In the genomic region with DNA sequence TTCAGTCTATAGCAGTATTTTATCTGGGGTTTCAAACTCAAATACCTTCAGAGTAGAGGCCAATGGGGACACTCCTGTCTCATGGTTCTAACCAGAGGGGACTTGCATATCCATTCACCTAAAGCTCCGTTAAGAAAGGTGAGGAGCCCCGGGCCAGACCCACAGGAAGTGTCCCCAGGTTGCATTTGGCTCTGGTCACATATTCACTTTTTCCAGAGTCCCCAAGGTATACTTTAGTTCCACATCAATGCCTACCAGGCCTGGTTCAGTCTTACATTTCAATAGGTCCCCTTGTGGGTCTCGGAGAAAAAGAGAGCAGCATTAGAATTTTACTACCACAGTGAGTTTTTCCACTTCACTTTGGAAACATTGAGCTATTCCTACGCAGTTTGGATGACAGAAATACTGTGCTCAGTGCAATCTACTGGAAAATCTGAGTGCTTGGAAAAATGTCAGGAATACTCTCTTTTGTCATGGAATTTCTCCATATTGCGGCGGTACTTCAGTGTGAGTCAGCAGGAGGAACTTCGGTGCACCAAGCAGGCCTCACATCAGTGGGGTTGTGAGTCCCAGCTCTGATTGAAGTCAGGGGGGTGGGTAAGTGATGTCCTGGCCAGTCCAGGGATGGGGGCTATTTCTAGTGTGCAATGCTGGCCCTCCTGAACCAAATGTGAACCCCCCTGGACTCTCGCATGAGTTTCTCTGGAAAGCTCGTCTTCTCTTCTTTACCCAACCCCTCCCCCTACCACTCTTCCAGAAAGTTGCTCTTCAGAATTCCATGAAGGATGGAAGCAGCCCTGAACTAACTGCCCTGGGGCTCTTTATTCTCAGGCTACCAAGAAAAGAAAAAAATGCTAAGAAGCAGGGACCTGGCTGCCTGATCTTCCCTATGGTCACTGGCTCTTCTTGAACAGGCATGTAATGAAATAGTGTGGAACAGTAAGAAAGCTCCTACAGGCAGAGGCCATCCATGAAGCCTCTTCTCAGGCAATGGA, we compare ENCODE assay signal across 10 cellular contexts.
DNase-seq lines count a peak whose midpoint lies in the region; ATAC-seq and TF ChIP-seq lines count a peak whose summit lies in the region.
"Had no signal": no experiment of that assay in that cellular context is flagged by ENCODE, and none has a peak within 500 bp of the region (broad histone marks: within the 10 kb centered on the region; RNA-seq: fewer than 3 reads in every experiment).

No MANE protein-coding gene starts in this region.

- no peak overlapping the region for H2AK5ac ChIP-seq in mesendoderm (ENCODE audit: low read length)

- no peak overlapping the region for H3K56ac ChIP-seq in mesendoderm (ENCODE audit: low read length)

- H3K79me2 ChIP-seq in mesendoderm (ENCODE audit: control insufficient read depth, insufficient read depth, low read length): no peaks in the 10 kb centered on the region

- H3K4me1 ChIP-seq in mesendoderm (ENCODE audit: control insufficient read depth, low read depth, low read length): peaks cover 4% of the 10 kb centered on the region
- peaks cover 73% of the 10 kb centered on the region for H3K4me1 ChIP-seq in effector memory CD4-positive, alpha-beta T cell (ENCODE audit: control insufficient read depth, insufficient read depth, low read length, poor library complexity, severe bottlenecking)

- peak overlapping the region; percentile 77 for H3K18ac ChIP-seq in mesendoderm (ENCODE audit: low read length)

- H3K9me3 ChIP-seq in effector memory CD4-positive, alpha-beta T cell (ENCODE audit: control insufficient read depth, low read length): no peaks in the 10 kb centered on the region
- H3K9me3 ChIP-seq: pancreas had no signal

- no peak overlapping the region for H3K23ac ChIP-seq in mesendoderm (ENCODE audit: low read length)

- H3K27ac Mint-ChIP-seq in activated naive CD8-positive, alpha-beta T cell treated with anti-CD3 and anti-CD28 coated beads, Interleukin-2, amount 10 ng/mL, durations not matched to agents 7 days and 5 days: peak overlapping the region; percentile 65

- H3K27ac ChIP-seq in mesendoderm (ENCODE audit: low read depth, low read length): peak overlapping the region; percentile 71
- no peak overlapping the region for H3K27ac ChIP-seq in effector memory CD4-positive, alpha-beta T cell (ENCODE audit: insufficient read depth, low read length, poor library complexity, severe bottlenecking)
- H3K27ac ChIP-seq: pancreas had no signal

- H2BK15ac ChIP-seq in mesendoderm (replicated peaks; ENCODE audit: low read depth): peak overlapping the region; percentile 23

- DNase-seq in A172 (ENCODE audit: low spot score) (peak; percentile 36), GM04504 (ENCODE audit: low read depth) (peak; percentile 75), mesendoderm (peak; percentile 77), lower leg skin (ENCODE audit: low spot score in 2 of 2) (no peak)
- no peak for DNase-seq in activated naive CD8-positive, alpha-beta T cell treated with anti-CD3 and anti-CD28 coated beads, Interleukin-2, amount 10 ng/mL, durations not matched to agents 7 days and 5 days
- DNase-seq in effector memory CD4-positive, alpha-beta T cell: no peak
- DNase-seq: pancreas had no signal

- no peak overlapping the region for H3K4me2 ChIP-seq in mesendoderm (ENCODE audit: low read length)

- no CpG with 5 or more reads among the region's 9 CpGs for WGBS in mesendoderm (ENCODE audit: extremely low coverage, insufficient coverage, low lambda C conversion rate)
- 80 to 81% methylated on average over 9 of the region's 9 CpGs for WGBS in lower leg skin, 2 donors

- ATAC-seq in activated naive CD8-positive, alpha-beta T cell treated with anti-CD3 and anti-CD28 coated beads, Interleukin-2, amount 10 ng/mL, durations not matched to agents 7 days and 5 days (ENCODE audit: low read depth): peak; percentile 6
- ATAC-seq in HG03025 (IDR thresholded peaks at IDR 0.05; ENCODE audit: low FRiP score, unreplicated experiment): no peak
- ATAC-seq in GM19467 (IDR thresholded peaks at IDR 0.05; ENCODE audit: unreplicated experiment): no peak
- ATAC-seq: K562 had no signal

- H3K9ac ChIP-seq in mesendoderm (ENCODE audit: low read length): no peak overlapping the region

- H3K27me3 Mint-ChIP-seq in activated naive CD8-positive, alpha-beta T cell treated with anti-CD3 and anti-CD28 coated beads, Interleukin-2, amount 10 ng/mL, durations not matched to agents 7 days and 5 days: no peaks in the 10 kb centered on the region

- no peak overlapping the region for H3K4me3 ChIP-seq in mesendoderm (ENCODE audit: low read length)
- no peak overlapping the region for H3K4me3 ChIP-seq in lower leg skin (ENCODE audit: low read depth, poor library complexity, severe bottlenecking)
- H3K4me3 ChIP-seq in effector memory CD4-positive, alpha-beta T cell (ENCODE audit: insufficient read depth, low read depth, low read length, poor library complexity, severe bottlenecking): no peak overlapping the region
- H3K4me3 ChIP-seq: K562, pancreas had no signal

- H2BK120ac ChIP-seq in mesendoderm (ENCODE audit: low read depth, low read length): no peak overlapping the region

- H3K4ac ChIP-seq in mesendoderm (ENCODE audit: low read depth, low read length): no peak overlapping the region

- peaks cover 69% of the 10 kb centered on the region for H3K4me1 Mint-ChIP-seq in activated naive CD8-positive, alpha-beta T cell treated with anti-CD3 and anti-CD28 coated beads, Interleukin-2, amount 10 ng/mL, durations not matched to agents 7 days and 5 days

- intact Hi-C loops in lower leg skin (cut with DNase I; ENCODE audit: low total_unique reads): no loop called here

- H3K27me3 ChIP-seq in mesendoderm (ENCODE audit: insufficient read depth, low read length, poor library complexity): no peaks in the 10 kb centered on the region
- no peaks in the 10 kb centered on the region for H3K27me3 ChIP-seq in effector memory CD4-positive, alpha-beta T cell (replicated peaks; ENCODE audit: control insufficient read depth, insufficient read depth, low read length, poor library complexity, severe bottlenecking)
- H3K27me3 ChIP-seq: pancreas had no signal

- no peaks in the 10 kb centered on the region for H3K79me1 ChIP-seq in mesendoderm (ENCODE audit: low read length)

- H3K9me3 Mint-ChIP-seq in activated naive CD8-positive, alpha-beta T cell treated with anti-CD3 and anti-CD28 coated beads, Interleukin-2, amount 10 ng/mL, durations not matched to agents 7 days and 5 days: peaks cover 2% of the 10 kb centered on the region

- no peak overlapping the region for H4K5ac ChIP-seq in mesendoderm (ENCODE audit: low read length)

- H3K36me3 Mint-ChIP-seq in activated naive CD8-positive, alpha-beta T cell treated with anti-CD3 and anti-CD28 coated beads, Interleukin-2, amount 10 ng/mL, durations not matched to agents 7 days and 5 days: peaks cover 61% of the 10 kb centered on the region

- no peak overlapping the region for H2BK5ac ChIP-seq in mesendoderm (ENCODE audit: low read length)

- no peaks in the 10 kb centered on the region for H3K36me3 ChIP-seq in mesendoderm (ENCODE audit: control insufficient read depth, insufficient read depth, low read length)
- peaks cover 8% of the 10 kb centered on the region for H3K36me3 ChIP-seq in effector memory CD4-positive, alpha-beta T cell (ENCODE audit: control insufficient read depth, insufficient read depth, low read length)
- H3K36me3 ChIP-seq: pancreas had no signal

- peak overlapping the region; percentile 17 for H3K4me3 Mint-ChIP-seq in activated naive CD8-positive, alpha-beta T cell treated with anti-CD3 and anti-CD28 coated beads, Interleukin-2, amount 10 ng/mL, durations not matched to agents 7 days and 5 days

- no peak for TF ChIP-seq POLR2A in lower leg skin (IDR thresholded peaks at IDR 0.05)

- TF ChIP-seq CTCF in lower leg skin (IDR thresholded peaks at IDR 0.05): no peak

- POLR2A ChIA-PET in activated naive CD8-positive, alpha-beta T cell treated with anti-CD3 and anti-CD28 coated beads, Interleukin-2, amount 10 ng/mL, durations not matched to agents 7 days and 5 days (lab: Charles Lee): interaction anchor here (0.7 kb wide), 1 partner anchor 28 kb away, joined by 6 read pairs; no protein-coding TSS in a partner anchor

- no peak overlapping the region for H4K8ac ChIP-seq in mesendoderm (ENCODE audit: low read depth, low read length)

Comparison
In these comparisons a context has a peak if more than half of its experiments do, and no peak if none do; other contexts are left out.
1. DNase-seq: peak in A172 (single experiment), GM04504 (single experiment) and mesendoderm (single experiment); none in activated naive CD8-positive, alpha-beta T cell treated with anti-CD3 and anti-CD28 coated beads, Interleukin-2, amount 10 ng/mL, durations not matched to agents 7 days and 5 days (single experiment), lower leg skin (0 of 2) and effector memory CD4-positive, alpha-beta T cell (0 of 3).